8 cellular contexts compared by ENCODE assay signal in genomic region chr1:151282883-151283725, GRCh38. TPM values are rescaled to one million over a fixed set of nuclear protein-coding genes. Genes with fewer than 3 reads are reported as not detected.
DNase-seq lines count a peak whose midpoint lies in the region; ATAC-seq and TF ChIP-seq lines count a peak whose summit lies in the region.

No MANE protein-coding gene starts in this region.

- intact Hi-C loops in uterus (cut with DNase I; ENCODE audit: low total_unique reads): no loop called here

- DNase-seq in ELR (ENCODE audit: low read depth) (peak; percentile 36), HuH-7.5 (ENCODE audit: low spot score) (peak; percentile 55), uterus (peak; percentile 42 to 49), A172 (ENCODE audit: low spot score) (no peak)
- peak in 1 of 3 experiments; percentile 20 for DNase-seq in effector memory CD8-positive, alpha-beta T cell

- H3K9me3 Mint-ChIP-seq in effector memory CD8-positive, alpha-beta T cell: no peaks in the 10 kb centered on the region

- H3K36me3 Mint-ChIP-seq in effector memory CD8-positive, alpha-beta T cell (ENCODE audit: insufficient read depth): peaks cover 31% of the 10 kb centered on the region

- H3K27me3 ChIP-seq in mononuclear cell (ENCODE audit: insufficient read depth, low read length): no peaks in the 10 kb centered on the region
- no peaks in the 10 kb centered on the region for H3K27me3 ChIP-seq in uterus

- peaks cover 26 to 39% of the 10 kb centered on the region in 2 donors for H3K4me1 Mint-ChIP-seq in effector memory CD8-positive, alpha-beta T cell (ENCODE audit: low read depth in 2 of 2)

- H3K4me3 Mint-ChIP-seq in effector memory CD8-positive, alpha-beta T cell: peak overlapping the region; percentile 92 to 93

- H3K4me3 ChIP-seq in mononuclear cell (ENCODE audit: low read length) (peak overlapping the region; percentile 84), uterus (peak overlapping the region; percentile 64 to 71)

- peaks cover 44% of the 10 kb centered on the region for H3K4me1 ChIP-seq in mononuclear cell (ENCODE audit: insufficient read depth, low read length)
- peaks cover 0 to 15% of the 10 kb centered on the region in 2 donors for H3K4me1 ChIP-seq in uterus

- no peaks in the 10 kb centered on the region for H3K27me3 Mint-ChIP-seq in effector memory CD8-positive, alpha-beta T cell

- TF ChIP-seq CTCF in VCaP (conservative IDR thresholded peaks at IDR 0.05): no peak
- TF ChIP-seq CTCF in uterus (IDR thresholded peaks at IDR 0.05): no peak

- ATAC-seq in effector memory CD8-positive, alpha-beta T cell (replicated peaks): no peak
- ATAC-seq in HG02981 (IDR thresholded peaks at IDR 0.05; ENCODE audit: unreplicated experiment): no peak

- H3K27ac ChIP-seq in VCaP (peak overlapping the region; percentile 92), uterus (peak overlapping the region; percentile 97 to 100)

- no peaks in the 10 kb centered on the region for H3K36me3 ChIP-seq in uterus

- no peak for TF ChIP-seq POLR2A in uterus (IDR thresholded peaks at IDR 0.05)

- H3K27ac Mint-ChIP-seq in effector memory CD8-positive, alpha-beta T cell: peak overlapping the region; percentile 62 to 96

- H3K9me3 ChIP-seq in mononuclear cell (ENCODE audit: low read depth, low read length) (no peaks in the 10 kb centered on the region), uterus (no peaks in the 10 kb centered on the region)

RNA-seq across cellular contexts. Expression of gene ZNF687, which starts 1.0 kb away (rescaled TPM):
- total RNA-seq in mononuclear cell (45.5 TPM), uterus (10 to 100 TPM in 2 of 4 donors, 1 to 10 TPM in 2; 6.4 to 31.9 (median 10.9) TPM)
- total RNA-seq in A172 (2014; rRNA removed; shearing (Covaris generic)): 34.7 and 36.2 TPM in 2 replicates

RNA-seq across cellular contexts. Expression of gene PSMD4, which starts 28.6 kb away (rescaled TPM):
- total RNA-seq in mononuclear cell (74.3 TPM), uterus (100 to 1,000 TPM in 1 of 4 donors, 10 to 100 TPM in 3; 73.5 to 114 (median 89.1) TPM)
- total RNA-seq in A172 (2014; rRNA removed; shearing (Covaris generic)): 568 and 570 TPM in 2 replicates

RNA-seq across cellular contexts. Expression of gene PI4KB, which starts 44.1 kb away (rescaled TPM):
- total RNA-seq in mononuclear cell (38.0 TPM), uterus (100 to 1,000 TPM in 1 of 4 donors, 10 to 100 TPM in 3; 15.9 to 155 (median 44.1) TPM)
- 86.6 and 99.4 TPM in 2 replicates for total RNA-seq in A172 (2014; rRNA removed; shearing (Covaris generic))
